ENCODE assay signal across 32 cellular contexts in genomic region chr14:80134321-80134720, GRCh38.
DNase-seq lines count a peak whose midpoint lies in the region; ATAC-seq and TF ChIP-seq lines count a peak whose summit lies in the region.
"Had no signal": no experiment of that assay in that cellular context is flagged by ENCODE, and none has a peak within 500 bp of the region (broad histone marks: within the 10 kb centered on the region; RNA-seq: fewer than 3 reads in every experiment).

No MANE protein-coding gene starts in this region.

- H3K27ac ChIP-seq in PC-3 (ENCODE audit: low read length), result peak overlapping the region; percentile 96; the same call in 1 of the 2 replicates
- H3K27ac ChIP-seq in thyroid gland, result peak overlapping the region; percentile 52 to 81 (median 73)
- H3K27ac ChIP-seq: 22Rv1; A549; BLaER1; BLaER1 treated with 17β-estradiol and CSF1 and Interleukin-3, amounts not matched to agents 10 nM and 100 nM; C4-2B had no signal

- H3K9me2 ChIP-seq in PC-3 (replicated peaks; ENCODE audit: low read length), result no peaks in the 10 kb centered on the region

- TF ChIP-seq POLR2A in thyroid gland (IDR thresholded peaks at IDR 0.05), result no peak

- H3K9ac ChIP-seq in PC-3 (ENCODE audit: low read length), result no peak overlapping the region
- H3K9ac ChIP-seq: BLaER1; BLaER1 treated with 17β-estradiol and CSF1 and Interleukin-3, amounts not matched to agents 10 nM and 100 nM had no signal

- 25 to 32% methylated on average over 1 of the region's 1 CpG for WGBS in thyroid gland, 2 donors

- H3K27me3 ChIP-seq in PC-3 (ENCODE audit: low read length) (no peaks in the 10 kb centered on the region), thyroid gland (no peaks in the 10 kb centered on the region)
- H3K27me3 ChIP-seq: BE2C; BLaER1; BLaER1 treated with 17β-estradiol and CSF1 and Interleukin-3, amounts not matched to agents 10 nM and 100 nM had no signal

- no peaks in the 10 kb centered on the region for H3K36me3 Mint-ChIP-seq in CD14-positive monocyte
- H3K36me3 Mint-ChIP-seq: CD4-positive, alpha-beta memory T cell; CD4-positive, CD25-positive, alpha-beta regulatory T cell; CD8-positive, alpha-beta T cell had no signal

- DNase-seq in PC-3 (no peak), renal cortical epithelial cell (ENCODE audit: low read depth) (peak; percentile 7), thyroid gland (peak; percentile 66 to 72), CD14-positive monocyte (ENCODE audit: low spot score) (no peak), midbrain (lab: John Stamatoyannopoulos, UW) (no peak)
- no peak for DNase-seq in stimulated activated naive CD4-positive, alpha-beta T cell treated with Interleukin-2 at 50 U/mL for 16 hours (lab: John Stamatoyannopoulos, UW)
- DNase-seq: 8988T; ACHN; AML-193; BE2C; C1 segment of cervical spinal cord; Caco-2; Calu3; CD4-positive, alpha-beta memory T cell; CD4-positive, alpha-beta T cell; CD4-positive, CD25-positive, alpha-beta regulatory T cell; CD8-positive, alpha-beta memory T cell; CD8-positive, alpha-beta T cell; COR-L47; DMS 273 treated with DMSO at 0.1 percent for 48 hours; DMS153; DMS53; DMS79; DMS79 treated with DMSO at 0.1 percent for 48 hours; DND-41; EL had no signal

- no peaks in the 10 kb centered on the region for H3K4me1 Mint-ChIP-seq in CD14-positive monocyte
- H3K4me1 Mint-ChIP-seq: B cell; CD4-positive, alpha-beta memory T cell; CD4-positive, CD25-positive, alpha-beta regulatory T cell; CD8-positive, alpha-beta memory T cell had no signal

- H3K4me3 ChIP-seq in PC-3 (ENCODE audit: low read length), result no peak overlapping the region
- H3K4me3 ChIP-seq in thyroid gland (replicated peaks in 1 of 3), result no peak overlapping the region
- H3K4me3 ChIP-seq: A549; BLaER1; BLaER1 treated with 17β-estradiol and CSF1 and Interleukin-3, amounts not matched to agents 10 nM and 100 nM had no signal

- peaks cover 6% of the 10 kb centered on the region; the same call in 1 of the 2 replicates for H3K36me3 ChIP-seq in PC-3 (ENCODE audit: low read depth, low read length)
- no peaks in the 10 kb centered on the region for H3K36me3 ChIP-seq in thyroid gland
- H3K36me3 ChIP-seq: BE2C; BLaER1; BLaER1 treated with 17β-estradiol and CSF1 and Interleukin-3, amounts not matched to agents 10 nM and 100 nM had no signal

- TF ChIP-seq CTCF in PC-3 (conservative IDR thresholded peaks at IDR 0.05; ENCODE audit: low read depth, low read length) (no peak), thyroid gland (IDR thresholded peaks at IDR 0.05) (no peak), CD14-positive monocyte (IDR thresholded peaks at IDR 0.05) (no peak)

- H4K20me1 ChIP-seq in PC-3 (ENCODE audit: low read length), result no peaks in the 10 kb centered on the region
- H4K20me1 ChIP-seq: BLaER1; BLaER1 treated with 17β-estradiol and CSF1 and Interleukin-3, amounts not matched to agents 10 nM and 100 nM had no signal

- H3K4me2 ChIP-seq in PC-3 (ENCODE audit: low read length), result no peak overlapping the region
- H3K4me2 ChIP-seq: A549; BLaER1; BLaER1 treated with 17β-estradiol and CSF1 and Interleukin-3, amounts not matched to agents 10 nM and 100 nM had no signal

- no peak for ATAC-seq in PC-3
- ATAC-seq: A549; CD8-positive, alpha-beta T cell had no signal

- H3K27ac Mint-ChIP-seq in CD14-positive monocyte, result no peak overlapping the region
- H3K27ac Mint-ChIP-seq: B cell; CD4-positive, alpha-beta memory T cell; CD4-positive, alpha-beta T cell; CD4-positive, CD25-positive, alpha-beta regulatory T cell; CD8-positive, alpha-beta memory T cell; CD8-positive, alpha-beta T cell had no signal

- H3K4me3 Mint-ChIP-seq in CD14-positive monocyte, result no peak overlapping the region
- H3K4me3 Mint-ChIP-seq: B cell; CD4-positive, alpha-beta memory T cell; CD4-positive, alpha-beta T cell; CD4-positive, CD25-positive, alpha-beta regulatory T cell; CD8-positive, alpha-beta memory T cell; CD8-positive, alpha-beta T cell had no signal

- peaks cover 15% of the 10 kb centered on the region for H3K4me1 ChIP-seq in PC-3 (ENCODE audit: insufficient read depth, low read length)
- H3K4me1 ChIP-seq in thyroid gland, result peaks cover 33 to 44% of the 10 kb centered on the region in 2 donors
- H3K4me1 ChIP-seq: A549; BE2C; BLaER1; BLaER1 treated with 17β-estradiol and CSF1 and Interleukin-3, amounts not matched to agents 10 nM and 100 nM; Caco-2 had no signal

- H3K9me3 Mint-ChIP-seq in CD14-positive monocyte, result peaks cover 3 to 16% (median 8%) of the 10 kb centered on the region in 7 donors

- no TSS peak for BruUV-seq in PC-3 (replicated peaks; lab: Mats Ljungman, UMichigan)

- CTCF ChIA-PET in PC-3 (lab: Charles Lee), result no interaction called here

- H3K9me3 ChIP-seq in PC-3 (ENCODE audit: low read length) (peaks cover 16% of the 10 kb centered on the region), thyroid gland (no peaks in the 10 kb centered on the region)
- H3K9me3 ChIP-seq: BE2C had no signal

- H3K79me2 ChIP-seq in PC-3 (ENCODE audit: low read length), result no peaks in the 10 kb centered on the region

- peaks cover 8% of the 10 kb centered on the region for H3F3A ChIP-seq in PC-3 (ENCODE audit: low read length, unreplicated experiment)

- POLR2A ChIA-PET in PC-3 (lab: Charles Lee; ENCODE audit: unreplicated experiment), result no interaction called here

- H2AFZ ChIP-seq in PC-3 (ENCODE audit: low read length), result no peak overlapping the region

- H3K27me3 Mint-ChIP-seq in CD14-positive monocyte (ENCODE audit: low read depth in 3 of 3), result no peaks in the 10 kb centered on the region
- H3K27me3 Mint-ChIP-seq: B cell; CD4-positive, alpha-beta memory T cell; CD4-positive, alpha-beta T cell; CD4-positive, CD25-positive, alpha-beta regulatory T cell; CD8-positive, alpha-beta memory T cell had no signal

- intact Hi-C loops in PC-3 (cut with micrococcal nuclease) (no loop called here), thyroid gland (cut with DNase I) (no loop called here), CD14-positive monocyte (cut with micrococcal nuclease) (no loop called here)

Comparison
In these comparisons a context has a peak if more than half of its experiments do, and no peak if none do; other contexts are left out.
1. DNase-seq: peak in renal cortical epithelial cell (single experiment) and thyroid gland (2 of 2); none in PC-3 (single experiment), CD14-positive monocyte (single experiment), stimulated activated naive CD4-positive, alpha-beta T cell treated with Interleukin-2 at 50 U/mL for 16 hours (single experiment) and midbrain (single experiment).